Comparison of ENCODE assay signal across 11 cellular contexts in genomic region chr14:58944226-58944769, GRCh38.
DNase-seq lines count a peak whose midpoint lies in the region; ATAC-seq and FAIRE-seq lines count a peak whose summit lies in the region.
"Had no signal": no experiment of that assay in that cellular context is flagged by ENCODE, and none has a peak within 500 bp of the region (broad histone marks: within the 10 kb centered on the region; RNA-seq: fewer than 3 reads in every experiment).

No MANE protein-coding gene starts in this region.

- intact Hi-C loops in head of caudate nucleus (cut with DNase I), result no loop called here

- H3K9me3 ChIP-seq in small intestine (ENCODE audit: control insufficient read depth, low read depth), result no peaks in the 10 kb centered on the region

- no peak for ATAC-seq in HG02884 (IDR thresholded peaks at IDR 0.05; ENCODE audit: unreplicated experiment)
- ATAC-seq in HG02852 (IDR thresholded peaks at IDR 0.05; ENCODE audit: unreplicated experiment), result no peak

- no peak for FAIRE-seq in small intestine (lab: Jason Lieb, UNC)

- H3K36me3 ChIP-seq in small intestine (ENCODE audit: control insufficient read depth in 2 of 2, insufficient read depth in 2 of 2, low read length in 2 of 2), result no peaks in the 10 kb centered on the region

- whole genome bisulfite sequencing in small intestine, 3 donors, result 19 to 70% (median 40%) methylated on average over 6 of the region's 6 CpGs

- H3K27ac ChIP-seq in small intestine (ENCODE audit: low read depth in 1 of 2, low read length in 1 of 2), result no peak overlapping the region
- H3K27ac ChIP-seq: 22Rv1 had no signal

- no peaks in the 10 kb centered on the region for H3K4me1 ChIP-seq in small intestine (ENCODE audit: control insufficient read depth in 2 of 2, insufficient read depth in 1 of 2, low read depth in 1 of 2, low read length in 1 of 2)

- DNase-seq in DMS153 (lab: John Stamatoyannopoulos, UW) (peak; percentile 73), DMS153 treated with DMSO at 0.1 percent for 48 hours (lab: John Stamatoyannopoulos, UW; ENCODE audit: unreplicated experiment) (no peak), NCI-H510A (lab: John Stamatoyannopoulos, UW) (peak; percentile 57), head of caudate nucleus (peak; percentile 35 to 91 (median 74)), small intestine (peak; percentile 62)
- no peak for DNase-seq in stimulated activated CD4-positive, alpha-beta T cell treated with anti-CD3 and anti-CD28 coated beads, Interleukin-4, amount 100 ng/mL, for 24 hours
- DNase-seq: activated T-cell treated with anti-CD3 and anti-CD28 coated beads, Interleukin-2, amount 50 U/mL, for 24 hours; islet precursor cell had no signal

- no peak overlapping the region for H3K4me3 ChIP-seq in small intestine (ENCODE audit: low read depth in 1 of 2, low read length in 2 of 2)

- no peaks in the 10 kb centered on the region for H3K27me3 ChIP-seq in small intestine (ENCODE audit: control insufficient read depth in 2 of 2, insufficient read depth in 2 of 2, low read length in 2 of 2)

Comparison
In these comparisons a context has a peak if more than half of its experiments do, and no peak if none do; other contexts are left out.
1. DNase-seq: peak in DMS153 (single experiment), NCI-H510A (single experiment), head of caudate nucleus (42 of 42) and small intestine (single experiment); none in DMS153 treated with DMSO at 0.1 percent for 48 hours (single experiment) and stimulated activated CD4-positive, alpha-beta T cell treated with anti-CD3 and anti-CD28 coated beads, Interleukin-4, amount 100 ng/mL, for 24 hours (single experiment).